ENCODE assay signal across 11 cellular contexts in genomic region chr3:143831208-143831607, GRCh38. TPM values are rescaled to one million over a fixed set of nuclear protein-coding genes. Genes with fewer than 3 reads are reported as not detected.
DNase-seq lines count a peak whose midpoint lies in the region; ATAC-seq, FAIRE-seq and TF ChIP-seq lines count a peak whose summit lies in the region.
"Had no signal": no experiment of that assay in that cellular context is flagged by ENCODE, and none has a peak within 500 bp of the region (broad histone marks: within the 10 kb centered on the region; RNA-seq: fewer than 3 reads in every experiment).

No MANE protein-coding gene starts in this region.

- H3K27ac ChIP-seq in right atrium auricular region: peak overlapping the region in 1 of 2 donors; percentile 51
- peak overlapping the region; percentile 67 for H3K27ac ChIP-seq in endothelial cell of umbilical vein (ENCODE audit: insufficient read depth, low read depth, low read length)
- H3K27ac ChIP-seq in thoracic aorta: peak overlapping the region in 1 of 2 donors; percentile 47

- no peaks in the 10 kb centered on the region for H3K9me3 ChIP-seq in right atrium auricular region
- no peaks in the 10 kb centered on the region for H3K9me3 ChIP-seq in endothelial cell of umbilical vein (replicated peaks; ENCODE audit: control insufficient read depth, insufficient read depth, low read length)
- no peaks in the 10 kb centered on the region for H3K9me3 ChIP-seq in thoracic aorta
- no peaks in the 10 kb centered on the region for H3K9me3 ChIP-seq in HAP-1

- in situ Hi-C loops in HAP-1 (cut with MboI; ENCODE audit: low sequenced_read_pairs): no loop called here

- no peak for FAIRE-seq in endothelial cell of umbilical vein (lab: Jason Lieb, UNC)

- no peaks in the 10 kb centered on the region for H3K79me2 ChIP-seq in endothelial cell of umbilical vein (ENCODE audit: control insufficient read depth, insufficient read depth, low read length)

- no peak overlapping the region for H3K9ac ChIP-seq in endothelial cell of umbilical vein (replicated peaks; ENCODE audit: extremely low read depth, insufficient read depth, low read length)

- BruUV-seq in endothelial cell of umbilical vein (replicated peaks; lab: Mats Ljungman, UMichigan): no TSS peak

- no peaks in the 10 kb centered on the region for H3K36me3 ChIP-seq in right atrium auricular region
- no peaks in the 10 kb centered on the region for H3K36me3 ChIP-seq in endothelial cell of umbilical vein (ENCODE audit: control insufficient read depth in 2 of 2, extremely low read depth in 1 of 2, insufficient read depth in 2 of 2, low read length in 2 of 2)
- H3K36me3 ChIP-seq in thoracic aorta: no peaks in the 10 kb centered on the region
- no peaks in the 10 kb centered on the region for H3K36me3 ChIP-seq in HAP-1 (replicated peaks)

- H3K4me1 ChIP-seq in right atrium auricular region (peaks cover 0 to 3% of the 10 kb centered on the region in 2 donors), endothelial cell of umbilical vein (ENCODE audit: control insufficient read depth, extremely low read depth, insufficient read depth, low read length) (peaks cover 17% of the 10 kb centered on the region), thoracic aorta (ENCODE audit: control insufficient read depth in 1 of 2, low read depth in 2 of 2) (peaks cover 13 to 17% of the 10 kb centered on the region in 2 donors), HAP-1 (no peaks in the 10 kb centered on the region)

- intact Hi-C loops in Right ventricle myocardium superior (cut with DNase I): no loop called here
- intact Hi-C loops in endothelial cell of umbilical vein (cut with micrococcal nuclease): loop anchor here (2.0 kb wide), 1 partner anchor 18 kb away; the partner anchor contains the start of gene SLC9A9

- peak; percentile 19 for ATAC-seq in Right ventricle myocardium superior (ENCODE audit: poor library complexity)
- ATAC-seq in HG03442 (IDR thresholded peaks at IDR 0.05; ENCODE audit: unreplicated experiment): peak; percentile 31
- ATAC-seq in thoracic aorta (ENCODE audit: insufficient number of reproducible peaks, low FRiP score, low read depth): no peak
- no peak for ATAC-seq in naive thymus-derived CD8-positive, alpha-beta T cell

- H3K9me1 ChIP-seq in endothelial cell of umbilical vein (replicated peaks; ENCODE audit: control insufficient read depth, extremely low read depth, insufficient read depth, low read length): no peaks in the 10 kb centered on the region

- peak overlapping the region; percentile 83 for H2AFZ ChIP-seq in endothelial cell of umbilical vein (ENCODE audit: low read depth, low read length)

- H3K27me3 ChIP-seq in right atrium auricular region: no peaks in the 10 kb centered on the region
- H3K27me3 ChIP-seq in endothelial cell of umbilical vein (ENCODE audit: control insufficient read depth in 2 of 2, insufficient read depth in 2 of 2, low read length in 2 of 2): no peaks in the 10 kb centered on the region
- no peaks in the 10 kb centered on the region for H3K27me3 ChIP-seq in thoracic aorta (replicated peaks; ENCODE audit: insufficient read depth)
- no peaks in the 10 kb centered on the region for H3K27me3 ChIP-seq in HAP-1 (ENCODE audit: low read depth)

- TF ChIP-seq CTCF in right atrium auricular region (IDR thresholded peaks at IDR 0.05) (no peak), endothelial cell of umbilical vein (IDR thresholded peaks at IDR 0.05; ENCODE audit: extremely low read depth in 1 of 2, insufficient read depth in 1 of 2, low read depth in 1 of 2, low read length in 2 of 2) (no peak), thoracic aorta (IDR thresholded peaks at IDR 0.05) (no peak)

- peaks cover 8 to 24% (median 11%) of the 10 kb centered on the region in 4 donors for H3K4me1 Mint-ChIP-seq in naive thymus-derived CD8-positive, alpha-beta T cell

- no peak for TF ChIP-seq POLR2A in endothelial cell of umbilical vein (IDR thresholded peaks at IDR 0.05; ENCODE audit: low read depth, low read length)

- POLR2A ChIA-PET in endothelial cell of umbilical vein (lab: Charles Lee): no interaction called here
- POLR2A ChIA-PET in naive thymus-derived CD8-positive, alpha-beta T cell (lab: Charles Lee): no interaction called here

- CTCF ChIA-PET in endothelial cell of umbilical vein (lab: Charles Lee): interaction anchor here (1.2 to 1.5 kb wide), 3 partner anchors 11 to 18 kb away, joined by 3 read pairs; partner anchors contain the start of gene SLC9A9

- H4K20me1 ChIP-seq in endothelial cell of umbilical vein (replicated peaks; ENCODE audit: control insufficient read depth, extremely low read depth, insufficient read depth, low read length): no peaks in the 10 kb centered on the region

- no peaks in the 10 kb centered on the region for H3K27me3 Mint-ChIP-seq in naive thymus-derived CD8-positive, alpha-beta T cell
- H3K27me3 Mint-ChIP-seq: central memory CD8-positive, alpha-beta T cell had no signal

- dilution Hi-C loops in endothelial cell of umbilical vein (cut with MboI; ENCODE audit: extremely low pct_ligation_motif_present, low sequenced_read_pairs): no loop called here

- no peak overlapping the region for H3K27ac Mint-ChIP-seq in naive thymus-derived CD8-positive, alpha-beta T cell

- no peak overlapping the region for H3K4me3 ChIP-seq in right atrium auricular region
- no peak overlapping the region for H3K4me3 ChIP-seq in endothelial cell of umbilical vein (replicated peaks in 1 of 3; ENCODE audit: insufficient read depth in 1 of 3, low read depth in 1 of 3, low read length in 3 of 3)
- H3K4me3 ChIP-seq in thoracic aorta: peak overlapping the region; percentile 54
- no peak overlapping the region for H3K4me3 ChIP-seq in HAP-1

- DNase-seq in Right ventricle myocardium superior: no peak
- no peak for DNase-seq in right atrium auricular region (ENCODE audit: low spot score)
- DNase-seq in endothelial cell of umbilical vein (ENCODE audit: low read depth, low spot score): peak; percentile 72
- DNase-seq in thoracic aorta (ENCODE audit: low spot score): no peak
- DNase-seq in HAP-1 (ENCODE audit: low spot score in 2 of 2): no peak
- no peak for DNase-seq in activated CD4-positive, alpha-beta T cell treated with anti-CD3 and anti-CD28 coated beads, Interleukin-2, amount 50 U/mL, for 48 hours
- no peak for DNase-seq in naive thymus-derived CD8-positive, alpha-beta T cell
- DNase-seq: DND-41, NCI-H2171 had no signal

- peak overlapping the region; percentile 87 for H3K4me2 ChIP-seq in endothelial cell of umbilical vein (ENCODE audit: insufficient read depth, low read length)

- H3K36me3 Mint-ChIP-seq in naive thymus-derived CD8-positive, alpha-beta T cell: peaks cover 0 to 13% (median 5%) of the 10 kb centered on the region in 3 donors

- peaks cover 0 to 9% (median 3%) of the 10 kb centered on the region in 9 donors for H3K9me3 Mint-ChIP-seq in naive thymus-derived CD8-positive, alpha-beta T cell
- H3K9me3 Mint-ChIP-seq: central memory CD8-positive, alpha-beta T cell had no signal

- no peak overlapping the region for H3K4me3 Mint-ChIP-seq in naive thymus-derived CD8-positive, alpha-beta T cell
- H3K4me3 Mint-ChIP-seq: central memory CD8-positive, alpha-beta T cell had no signal

TF ChIP-seq in endothelial cell of umbilical vein, 7 proteins besides CTCF, POLR2A, EP300 and RAD21:
- TF ChIP-seq JUN (IDR thresholded peaks at IDR 0.05; ENCODE audit: borderline replicate concordance, insufficient read depth, insufficient read length, low read depth) (peak; percentile 52), GATA2 (IDR thresholded peaks at IDR 0.05; ENCODE audit: insufficient read depth, insufficient read length, low read depth, low read length) (no peak), FOS (IDR thresholded peaks at IDR 0.05; ENCODE audit: borderline replicate concordance, insufficient read depth, low read length) (peak; percentile 24), POLR2AphosphoS5 (IDR thresholded peaks at IDR 0.05; ENCODE audit: insufficient read depth, low read depth, low read length) (no peak)

RNA-seq across cellular contexts. Expression of gene SLC9A9, which starts 17.1 kb away (rescaled TPM):
- total RNA-seq in Right ventricle myocardium superior (7.2 TPM), right atrium auricular region (1 to 10 TPM; 3.1 to 4.2 TPM), endothelial cell of umbilical vein (1.3 and 1.5 TPM in 2 replicates), thoracic aorta (10 to 100 TPM; 29.6 to 60.1 TPM)
- 1.8 TPM in 2 replicates for polyA plus RNA-seq in endothelial cell of umbilical vein
- 1.2 and 1.5 TPM in 2 replicates for polyA plus RNA-seq in endothelial cell of umbilical vein (2011; cell fraction: cytosol; rRNA removed)
- 2.1 and 2.3 TPM in 2 replicates for polyA plus RNA-seq in endothelial cell of umbilical vein (2011; cell fraction: nucleus; rRNA removed)
- 0.16 and 0.59 TPM in 2 replicates for polyA plus RNA-seq in endothelial cell of umbilical vein (2012)
- polyA minus RNA-seq in endothelial cell of umbilical vein: 5.3 and 15.1 TPM in 2 replicates
- not detected for polyA minus RNA-seq in endothelial cell of umbilical vein (2011; cell fraction: cytosol; rRNA and poly(A)+ RNA removed)
- 13.7 and 19.2 TPM in 2 replicates for polyA minus RNA-seq in endothelial cell of umbilical vein (2011; cell fraction: nucleus; rRNA and poly(A)+ RNA removed)
- 10 to 100 TPM in 1 of 2 experiments, 1 to 10 TPM in 1; 9.6 to 10.9 TPM for total RNA-seq in naive thymus-derived CD8-positive, alpha-beta T cell
- polyA plus RNA-seq in naive thymus-derived CD8-positive, alpha-beta T cell: 10 to 100 TPM; 14.2 to 19.4 (median 17.3) TPM

Comparison
In these comparisons a context has a peak if more than half of its experiments do, and no peak if none do; other contexts are left out.
1. ATAC-seq: peak in Right ventricle myocardium superior (single experiment) and HG03442 (single experiment); none in thoracic aorta (single experiment) and naive thymus-derived CD8-positive, alpha-beta T cell (0 of 2).